In genomic region chr20:38350879-38351775, GRCh38 we compare ENCODE assay signal across 1 cellular context.
TF ChIP-seq lines count a peak whose summit lies in the region.

No MANE protein-coding gene starts in this region.

TF ChIP-seq in H1, 55 proteins besides CTCF, POLR2A, EP300 and RAD21:
- TF ChIP-seq CBX8 (IDR thresholded peaks at IDR 0.05; ENCODE audit: borderline replicate concordance, low read depth, low read length) = no peak
- no peak for TF ChIP-seq SIN3A (conservative IDR thresholded peaks at IDR 0.05 in 1 of 2, IDR thresholded peaks at IDR 0.05 in 1 of 2; ENCODE audit: low read depth in 1 of 2, low read length in 2 of 2)
- TF ChIP-seq CBX5 (IDR thresholded peaks at IDR 0.05; ENCODE audit: low read depth, low read length) = no peak
- no peak for TF ChIP-seq RFX5 (IDR thresholded peaks at IDR 0.05; ENCODE audit: borderline replicate concordance, low read depth, low read length)
- TF ChIP-seq KDM4A (IDR thresholded peaks at IDR 0.05; ENCODE audit: low read depth, low read length, severe bottlenecking) = no peak
- no peak for TF ChIP-seq SP4 (IDR thresholded peaks at IDR 0.05; ENCODE audit: low read length)
- no peak for TF ChIP-seq JUN (IDR thresholded peaks at IDR 0.05; ENCODE audit: low read depth, low read length)
